Comparison of ENCODE assay signal across 8 cellular contexts in genomic region chr16:19716728-19717127, GRCh38. TPM values are rescaled to one million over a fixed set of nuclear protein-coding genes. Genes with fewer than 3 reads are reported as not detected.
DNase-seq lines count a peak whose midpoint lies in the region; ATAC-seq and TF ChIP-seq lines count a peak whose summit lies in the region.
"Not testable (repeated sequence)": the region's sequence is repeated elsewhere in the genome, so short reads cannot be mapped to it uniquely, and the experiment has no call there.

No MANE protein-coding gene starts in this region.

- peaks cover 18% of the 10 kb centered on the region for H3K27me3 Mint-ChIP-seq in GM23338 (ENCODE audit: insufficient read depth, low read depth, poor library complexity)
- H3K27me3 Mint-ChIP-seq in activated T-helper 1 cell treated with anti-CD3 and anti-CD28 coated beads, Interleukin-12 subunit alpha, Interleukin-12 subunit beta, Interleukin-2, Interleukin-4 antibody, amounts not matched to agents 30 ng/mL and 10 ng/mL and 1 ng/mL, durations not matched to agents 14 hours and 24 hours and 36 hours (ENCODE audit: insufficient read depth); dendritic cell treated with granulocyte-macrophage colony-stimulating factor and Interleukin-4, amounts not matched to agents 40 ng/mL and 50 ng/mL, for 4 days; naive thymus-derived CD4-positive, alpha-beta T cell: not testable (repeated sequence)

- peaks cover 13% of the 10 kb centered on the region; the same call in 1 of the 2 replicates for H3F3A ChIP-seq in GM23338 (replicated peaks; ENCODE audit: low read depth)

- H3K4me1 ChIP-seq in GM23338 (ENCODE audit: insufficient read depth) (peaks cover 30% of the 10 kb centered on the region), right atrium auricular region (peaks cover 0 to 29% of the 10 kb centered on the region in 2 donors)
- H3K4me1 ChIP-seq in Panc1 (ENCODE audit: control insufficient read depth, insufficient read depth, low read length); naive thymus-derived CD4-positive, alpha-beta T cell (ENCODE audit: control insufficient read depth in 2 of 2, insufficient read depth in 2 of 2, low read length in 2 of 2): not testable (repeated sequence)

- peaks cover 43% of the 10 kb centered on the region for H3K4me1 Mint-ChIP-seq in GM23338
- peaks cover 31% of the 10 kb centered on the region for H3K4me1 Mint-ChIP-seq in activated T-helper 1 cell treated with anti-CD3 and anti-CD28 coated beads, Interleukin-12 subunit alpha, Interleukin-12 subunit beta, Interleukin-2, Interleukin-4 antibody, amounts not matched to agents 30 ng/mL and 10 ng/mL and 1 ng/mL, durations not matched to agents 14 hours and 24 hours and 36 hours (ENCODE audit: low read depth)
- H3K4me1 Mint-ChIP-seq in dendritic cell treated with granulocyte-macrophage colony-stimulating factor and Interleukin-4, amounts not matched to agents 40 ng/mL and 50 ng/mL, for 4 days (ENCODE audit: low read depth) = peaks cover 22% of the 10 kb centered on the region
- peaks cover 16 to 56% (median 43%) of the 10 kb centered on the region in 7 donors for H3K4me1 Mint-ChIP-seq in naive thymus-derived CD4-positive, alpha-beta T cell

- H3K27me3 ChIP-seq in GM23338 (ENCODE audit: insufficient read depth); Panc1 (ENCODE audit: control insufficient read depth, insufficient read depth, low read length); right atrium auricular region; naive thymus-derived CD4-positive, alpha-beta T cell (ENCODE audit: control insufficient read depth in 2 of 2, insufficient read depth in 2 of 2, low read length in 2 of 2): not testable (repeated sequence)

- peaks cover 82% of the 10 kb centered on the region for H3K79me2 ChIP-seq in GM23338 (replicated peaks; ENCODE audit: insufficient read depth)

- ATAC-seq in GM23338; Panc1; naive thymus-derived CD4-positive, alpha-beta T cell: not testable (repeated sequence)

- peak overlapping the region; percentile 99; the same call in 1 of the 2 replicates for H3K27ac Mint-ChIP-seq in GM23338
- H3K27ac Mint-ChIP-seq in activated T-helper 1 cell treated with anti-CD3 and anti-CD28 coated beads, Interleukin-12 subunit alpha, Interleukin-12 subunit beta, Interleukin-2, Interleukin-4 antibody, amounts not matched to agents 30 ng/mL and 10 ng/mL and 1 ng/mL, durations not matched to agents 14 hours and 24 hours and 36 hours; dendritic cell treated with granulocyte-macrophage colony-stimulating factor and Interleukin-4, amounts not matched to agents 40 ng/mL and 50 ng/mL, for 4 days: not testable (repeated sequence)
- H3K27ac Mint-ChIP-seq in naive thymus-derived CD4-positive, alpha-beta T cell = peak overlapping the region in 8 of 9 donors; percentile 14 to 87 (median 72)

- H3K36me3 ChIP-seq in GM23338 (ENCODE audit: insufficient read depth) (peaks cover 23% of the 10 kb centered on the region), right atrium auricular region (peaks cover 14% of the 10 kb centered on the region)
- H3K36me3 ChIP-seq in Panc1 (ENCODE audit: control insufficient read depth, insufficient read depth, low read length) = not testable (repeated sequence)
- H3K36me3 ChIP-seq in naive thymus-derived CD4-positive, alpha-beta T cell (ENCODE audit: control insufficient read depth in 2 of 3, insufficient read depth in 3 of 3, low read length in 3 of 3) = peaks cover 0 to 28% (median 0%) of the 10 kb centered on the region in 3 experiments

- H3K27ac ChIP-seq in 22Rv1 (peak overlapping the region; percentile 88), Panc1 (ENCODE audit: low read length) (peak overlapping the region; percentile 92), right atrium auricular region (peak overlapping the region in 1 of 2 donors; percentile 82), skin epidermis (peak overlapping the region in 11 of 21 experiments; percentile 9 to 90 (median 76))
- H3K27ac ChIP-seq in GM23338 (ENCODE audit: low read depth); naive thymus-derived CD4-positive, alpha-beta T cell (ENCODE audit: low read depth, low read length): not testable (repeated sequence)

- H3K4me2 ChIP-seq in GM23338 = peak overlapping the region; percentile 96

- H3K9me3 Mint-ChIP-seq in GM23338; activated T-helper 1 cell treated with anti-CD3 and anti-CD28 coated beads, Interleukin-12 subunit alpha, Interleukin-12 subunit beta, Interleukin-2, Interleukin-4 antibody, amounts not matched to agents 30 ng/mL and 10 ng/mL and 1 ng/mL, durations not matched to agents 14 hours and 24 hours and 36 hours; dendritic cell treated with granulocyte-macrophage colony-stimulating factor and Interleukin-4, amounts not matched to agents 40 ng/mL and 50 ng/mL, for 4 days; naive thymus-derived CD4-positive, alpha-beta T cell: not testable (repeated sequence)

- H3K4me3 Mint-ChIP-seq in GM23338 = peak overlapping the region; percentile 95
- peak overlapping the region; percentile 95 for H3K4me3 Mint-ChIP-seq in activated T-helper 1 cell treated with anti-CD3 and anti-CD28 coated beads, Interleukin-12 subunit alpha, Interleukin-12 subunit beta, Interleukin-2, Interleukin-4 antibody, amounts not matched to agents 30 ng/mL and 10 ng/mL and 1 ng/mL, durations not matched to agents 14 hours and 24 hours and 36 hours
- peak overlapping the region; percentile 94 for H3K4me3 Mint-ChIP-seq in dendritic cell treated with granulocyte-macrophage colony-stimulating factor and Interleukin-4, amounts not matched to agents 40 ng/mL and 50 ng/mL, for 4 days
- H3K4me3 Mint-ChIP-seq in naive thymus-derived CD4-positive, alpha-beta T cell = peak overlapping the region; percentile 90 to 97 (median 95)

- CTCF ChIA-PET in Panc1 (lab: Charles Lee); naive thymus-derived CD4-positive, alpha-beta T cell (lab: Charles Lee): not testable (repeated sequence)

- not testable (repeated sequence) for H2AFZ ChIP-seq in GM23338

- BruUV-seq in Panc1 (replicated peaks; lab: Mats Ljungman, UMichigan) = not testable (repeated sequence)

- intact Hi-C loops in Panc1 (cut with micrococcal nuclease; ENCODE audit: unreplicated experiment); dendritic cell treated with granulocyte-macrophage colony-stimulating factor and Interleukin-4, amounts not matched to agents 40 ng/mL and 50 ng/mL, for 4 days (cut with micrococcal nuclease): not testable (repeated sequence)
- intact Hi-C loops in activated T-helper 1 cell treated with anti-CD3 and anti-CD28 coated beads, Interleukin-12 subunit alpha, Interleukin-12 subunit beta, Interleukin-2, Interleukin-4 antibody, amounts not matched to agents 30 ng/mL and 10 ng/mL and 1 ng/mL, durations not matched to agents 14 hours and 24 hours and 36 hours (cut with micrococcal nuclease) = loop anchor here (5.0 kb wide), 2 partner anchors 114 to 1881 kb away; partner anchors contain the start of gene METTL9
- intact Hi-C loops in naive thymus-derived CD4-positive, alpha-beta T cell (cut with micrococcal nuclease) = loop anchor here in 1 of 2 donors (5.0 kb wide), 1 partner anchor 924 kb away; the partner anchor contains the start of gene RPS15A

- H4K20me1 ChIP-seq in GM23338 (replicated peaks; ENCODE audit: insufficient read depth) = peaks cover 49% of the 10 kb centered on the region

- not testable (repeated sequence) for DNase-seq in GM23338 (ENCODE audit: low spot score); Panc1 (ENCODE audit: low read depth, low spot score); activated T-helper 1 cell treated with anti-CD3 and anti-CD28 coated beads, Interleukin-12 subunit alpha, Interleukin-12 subunit beta, Interleukin-2, Interleukin-4 antibody, amounts not matched to agents 30 ng/mL and 10 ng/mL and 1 ng/mL, durations not matched to agents 14 hours and 24 hours and 36 hours (ENCODE audit: low spot score); right atrium auricular region (ENCODE audit: low spot score); naive thymus-derived CD4-positive, alpha-beta T cell

- POLR2A ChIA-PET in Panc1 (lab: Charles Lee) = not testable (repeated sequence)
- POLR2A ChIA-PET in naive thymus-derived CD4-positive, alpha-beta T cell (lab: Charles Lee) = interaction anchor here (2.3 kb wide), 1 partner anchor 17 kb away, joined by 8 read pairs; no protein-coding TSS in a partner anchor

- H3K9me3 ChIP-seq in Panc1 (ENCODE audit: control insufficient read depth, insufficient read depth, low read depth, low read length); right atrium auricular region; naive thymus-derived CD4-positive, alpha-beta T cell (ENCODE audit: control insufficient read depth in 2 of 3, low read length in 3 of 3): not testable (repeated sequence)

- TF ChIP-seq CTCF in 22Rv1 (IDR thresholded peaks at IDR 0.05); GM23338 (conservative IDR thresholded peaks at IDR 0.05; ENCODE audit: low read depth in 2 of 2); Panc1 (IDR thresholded peaks at IDR 0.05); right atrium auricular region (IDR thresholded peaks at IDR 0.05): not testable (repeated sequence)

- peaks cover 54% of the 10 kb centered on the region for H3K36me3 Mint-ChIP-seq in GM23338 (ENCODE audit: low read depth)
- peaks cover 16% of the 10 kb centered on the region for H3K36me3 Mint-ChIP-seq in activated T-helper 1 cell treated with anti-CD3 and anti-CD28 coated beads, Interleukin-12 subunit alpha, Interleukin-12 subunit beta, Interleukin-2, Interleukin-4 antibody, amounts not matched to agents 30 ng/mL and 10 ng/mL and 1 ng/mL, durations not matched to agents 14 hours and 24 hours and 36 hours (ENCODE audit: low read depth)
- H3K36me3 Mint-ChIP-seq in dendritic cell treated with granulocyte-macrophage colony-stimulating factor and Interleukin-4, amounts not matched to agents 40 ng/mL and 50 ng/mL, for 4 days (ENCODE audit: low read depth) = peaks cover 37% of the 10 kb centered on the region
- peaks cover 8 to 23% (median 14%) of the 10 kb centered on the region in 5 donors for H3K36me3 Mint-ChIP-seq in naive thymus-derived CD4-positive, alpha-beta T cell

- in situ Hi-C loops in Panc1 (cut with HindIII; ENCODE audit: low pct_unique_long_range_greater_than_20kb, low sequenced_read_pairs) = not testable (repeated sequence)

- H3K4me3 ChIP-seq in GM23338 (peak overlapping the region; percentile 100), Panc1 (ENCODE audit: low read depth in 2 of 2, low read length in 2 of 2) (peak overlapping the region; percentile 91 to 98), right atrium auricular region (peak overlapping the region; percentile 60 to 88), skin epidermis (peak overlapping the region; percentile 65 to 96 (median 89))
- not testable (repeated sequence) for H3K4me3 ChIP-seq in naive thymus-derived CD4-positive, alpha-beta T cell (ENCODE audit: low read length)

- not testable (repeated sequence) for H3K9me2 ChIP-seq in GM23338 (ENCODE audit: insufficient read depth)

RNA-seq across cellular contexts. Expression of gene KNOP1, which starts 1.3 kb away (rescaled TPM):
- total RNA-seq in GM23338 (2014; rRNA removed; shearing (Covaris generic)) = 56.1 and 57.7 TPM in 2 replicates
- 190 and 207 TPM in 2 replicates for polyA plus RNA-seq in GM23338 (2016; fragmentation: Nextera tagmentation; extraction: Ambion mirVana)
- total RNA-seq in Panc1 (2021; ENCODE audit: unreplicated experiment) (70.1 TPM), right atrium auricular region (1 to 10 TPM; 4.1 to 5.4 TPM)
- polyA plus RNA-seq in Panc1 (2012; ENCODE audit: insufficient read length) = 63.0 TPM
- total RNA-seq in activated T-helper 1 cell treated with anti-CD3 and anti-CD28 coated beads, Interleukin-12 subunit alpha, Interleukin-12 subunit beta, Interleukin-2, Interleukin-4 antibody, amounts not matched to agents 30 ng/mL and 10 ng/mL and 1 ng/mL, durations not matched to agents 14 hours and 24 hours and 36 hours = 35.3 and 36.0 TPM in 2 replicates
- 10 to 100 TPM in 3 of 5 experiments, 1 to 10 TPM in 2; 6.4 to 20.6 (median 18.5) TPM for total RNA-seq in naive thymus-derived CD4-positive, alpha-beta T cell
- 10 to 100 TPM in 1 of 2 donors, 1 to 10 TPM in 1; 9.8 to 13.4 TPM for polyA plus RNA-seq in naive thymus-derived CD4-positive, alpha-beta T cell

RNA-seq across cellular contexts. Expression of gene IQCK, which starts 1.3 kb away (rescaled TPM):
- total RNA-seq in GM23338 (2014; rRNA removed; shearing (Covaris generic)) = 7.9 and 10.0 TPM in 2 replicates
- 5.8 and 7.6 TPM in 2 replicates for polyA plus RNA-seq in GM23338 (2016; fragmentation: Nextera tagmentation; extraction: Ambion mirVana)
- total RNA-seq in Panc1 (2021; ENCODE audit: unreplicated experiment) (15.5 TPM), right atrium auricular region (10 to 100 TPM in 1 of 2 donors, 1 to 10 TPM in 1; 7.5 to 14.4 TPM)
- polyA plus RNA-seq in Panc1 (2012; ENCODE audit: insufficient read length) = 14.3 TPM
- 1.1 and 2.0 TPM in 2 replicates for total RNA-seq in activated T-helper 1 cell treated with anti-CD3 and anti-CD28 coated beads, Interleukin-12 subunit alpha, Interleukin-12 subunit beta, Interleukin-2, Interleukin-4 antibody, amounts not matched to agents 30 ng/mL and 10 ng/mL and 1 ng/mL, durations not matched to agents 14 hours and 24 hours and 36 hours
- total RNA-seq in naive thymus-derived CD4-positive, alpha-beta T cell = 1 to 10 TPM in 4 of 5 experiments, under 1 TPM in 1; 0.48 to 4.1 (median 2.6) TPM
- polyA plus RNA-seq in naive thymus-derived CD4-positive, alpha-beta T cell = 1 to 10 TPM; 3.5 to 5.0 TPM
